In the genomic region with DNA sequence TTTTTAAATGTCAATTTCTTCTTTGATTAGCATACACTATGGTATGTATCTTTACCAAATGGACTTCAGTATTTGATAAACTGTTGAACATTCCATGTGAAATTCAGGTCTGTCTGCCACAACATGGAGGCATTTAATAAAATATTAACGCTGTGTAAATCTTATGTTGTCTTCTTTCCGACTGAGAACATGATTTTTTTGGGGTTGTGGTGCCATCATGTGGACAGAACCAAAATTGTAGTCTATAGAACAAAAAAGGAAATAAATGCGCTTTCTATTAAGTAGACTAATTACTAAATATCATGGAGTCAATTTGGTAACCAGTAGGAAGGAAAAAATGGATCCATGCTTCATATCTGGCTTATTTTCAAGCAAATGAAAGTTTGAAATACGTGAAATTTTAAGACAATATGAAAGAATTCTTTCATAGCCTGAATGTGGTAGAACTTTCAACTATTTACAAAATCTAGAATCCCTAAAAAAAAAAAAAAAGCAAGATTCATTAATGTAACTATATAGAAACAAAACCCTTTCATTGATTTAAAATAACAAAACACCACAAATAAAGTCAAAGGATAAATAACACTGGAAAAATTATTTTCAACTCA, we compare ENCODE assay signal across 8 cellular contexts. TPM values are rescaled to one million over a fixed set of nuclear protein-coding genes. Genes with fewer than 3 reads are reported as not detected.
A peak's percentile ranks its signal among the peaks of the same experiment; 100 is the strongest.
DNase-seq lines count a peak whose midpoint lies in the region; ATAC-seq and TF ChIP-seq lines count a peak whose summit lies in the region.

No MANE protein-coding gene starts in this region.

- no peaks in the 10 kb centered on the region for H3K27me3 ChIP-seq in right atrium auricular region

- H3K4me3 ChIP-seq in right atrium auricular region: no peak overlapping the region
- H3K4me3 ChIP-seq in fibroblast of mammary gland (ENCODE audit: control insufficient read depth, low read depth, low read length): no peak overlapping the region

- intact Hi-C loops in left ventricle myocardium superior (cut with micrococcal nuclease): loop anchor here (5.0 kb wide), 4 partner anchors 575 to 1165 kb away; no protein-coding TSS in a partner anchor

- no peak overlapping the region for H3K27ac ChIP-seq in right atrium auricular region

- H3K4me1 ChIP-seq in right atrium auricular region: no peaks in the 10 kb centered on the region

- peaks cover 8% of the 10 kb centered on the region for H3K36me3 ChIP-seq in right atrium auricular region

- DNase-seq in right atrium auricular region (ENCODE audit: low spot score): no peak
- DNase-seq in left ventricle myocardium superior: no peak
- DNase-seq in MV-4-11 (lab: John Stamatoyannopoulos, UW): peak; percentile 62
- DNase-seq in activated CD4-positive, alpha-beta T cell treated with anti-CD3 and anti-CD28 coated beads for 4 hours: peak; percentile 13 to 53
- DNase-seq in fibroblast of mammary gland (ENCODE audit: low read depth): peak; percentile 69
- peak; percentile 78 for DNase-seq in pons (ENCODE audit: low spot score)
- no peak for DNase-seq in NCI-H2029 treated with DMSO at 0.1 percent for 48 hours (lab: John Stamatoyannopoulos, UW)

- ATAC-seq in left ventricle myocardium superior: no peak
- no peak for ATAC-seq in GM18498 (IDR thresholded peaks at IDR 0.05; ENCODE audit: unreplicated experiment)

- no peaks in the 10 kb centered on the region for H3K9me3 ChIP-seq in right atrium auricular region

- peak; percentile 37 to 74 for TF ChIP-seq CTCF in right atrium auricular region (IDR thresholded peaks at IDR 0.05)
- peak; percentile 44 for TF ChIP-seq CTCF in fibroblast of mammary gland (conservative IDR thresholded peaks at IDR 0.05; ENCODE audit: control insufficient read depth, insufficient read depth, low read depth, low read length)

RNA-seq across cellular contexts. Expression of a gene that starts 2.8 kb away (rescaled TPM):
- total RNA-seq in right atrium auricular region (100 to 1,000 TPM in 1 of 2 donors, 10 to 100 TPM in 1; 63.3 to 138 TPM), left ventricle myocardium superior (72.3 TPM)

RNA-seq across cellular contexts. Expression of a gene that starts 28.5 kb away (rescaled TPM):
- total RNA-seq in right atrium auricular region (under 1 TPM in 1 of 2 donors, not detected in 1; 0.20 TPM), left ventricle myocardium superior (1.4 TPM)

Comparison
In these comparisons a context has a peak if more than half of its experiments do, and no peak if none do; other contexts are left out.
1. DNase-seq: peak in MV-4-11 (single experiment), activated CD4-positive, alpha-beta T cell treated with anti-CD3 and anti-CD28 coated beads for 4 hours (2 of 2), fibroblast of mammary gland (single experiment) and pons (single experiment); none in right atrium auricular region (single experiment), left ventricle myocardium superior (single experiment) and NCI-H2029 treated with DMSO at 0.1 percent for 48 hours (single experiment).